ENCODE assay signal across 23 cellular contexts in genomic region chr5:156379198-156379597, GRCh38. TPM values are rescaled to one million over a fixed set of nuclear protein-coding genes. Genes with fewer than 3 reads are reported as not detected.
A peak's percentile ranks its signal among the peaks of the same experiment; 100 is the strongest.
DNase-seq lines count a peak whose midpoint lies in the region; ATAC-seq and TF ChIP-seq lines count a peak whose summit lies in the region.
"Had no signal": no experiment of that assay in that cellular context is flagged by ENCODE, and none has a peak within 500 bp of the region (broad histone marks: within the 10 kb centered on the region; RNA-seq: fewer than 3 reads in every experiment).

No MANE protein-coding gene starts in this region.

- no peaks in the 10 kb centered on the region for H4K20me1 ChIP-seq in smooth muscle cell (ENCODE audit: low read depth)
- H4K20me1 ChIP-seq: BLaER1 treated with 17β-estradiol and CSF1 and Interleukin-3, amounts not matched to agents 10 nM and 100 nM had no signal

- no peaks in the 10 kb centered on the region for H3K9me3 ChIP-seq in smooth muscle cell (replicated peaks; ENCODE audit: low read depth)
- H3K9me3 ChIP-seq: BLaER1 treated with 17β-estradiol and CSF1 and Interleukin-3, amounts not matched to agents 10 nM and 100 nM; Caco-2 had no signal

- H3K27me3 Mint-ChIP-seq in natural killer cell treated with Interleukin-12 subunit alpha and Interleukin-12 subunit beta and Interleukin-15 and Interleukin-18, amount 100 ng/mL, for 72 hours: peaks cover 16 to 24% of the 10 kb centered on the region in 2 donors

- H2AFZ ChIP-seq in smooth muscle cell (ENCODE audit: low read depth): no peak overlapping the region
- H2AFZ ChIP-seq: PC-9 had no signal

- no peak for ATAC-seq in natural killer cell treated with Interleukin-12 subunit alpha and Interleukin-12 subunit beta and Interleukin-15 and Interleukin-18, amount 100 ng/mL, for 72 hours
- no peak for ATAC-seq in GM21717 (IDR thresholded peaks at IDR 0.05; ENCODE audit: unreplicated experiment)

- H3K4me1 Mint-ChIP-seq in natural killer cell treated with Interleukin-12 subunit alpha and Interleukin-12 subunit beta and Interleukin-15 and Interleukin-18, amount 100 ng/mL, for 72 hours (ENCODE audit: low read depth in 2 of 2): no peaks in the 10 kb centered on the region
- H3K4me1 Mint-ChIP-seq: CD4-positive, alpha-beta memory T cell had no signal

- DNase-seq in DMS 273 (lab: John Stamatoyannopoulos, UW; ENCODE audit: unreplicated experiment) (peak; percentile 62), DMS 273 treated with DMSO at 0.1 percent for 48 hours (lab: John Stamatoyannopoulos, UW) (no peak), NCI-H69 (lab: John Stamatoyannopoulos, UW) (peak; percentile 16), epithelial cell of prostate (ENCODE audit: low read depth, low spot score) (no peak), smooth muscle cell (lab: John Stamatoyannopoulos, UW; ENCODE audit: unreplicated experiment) (no peak), HuH-7.5 (ENCODE audit: low spot score) (no peak)
- no peak for DNase-seq in natural killer cell treated with Interleukin-12 subunit alpha and Interleukin-12 subunit beta and Interleukin-15 and Interleukin-18, amount 100 ng/mL, for 72 hours (ENCODE audit: low spot score)
- DNase-seq: ACHN; Caco-2; CD4-positive, alpha-beta memory T cell; KBM-7; NCI-H1092; NCI-H1436; NCI-H2029; NCI-H345; NCI-H526 treated with DMSO at 0.1 percent for 48 hours; PC-9; RPMI8226; SHP77 treated with DMSO at 0.1 percent for 48 hours had no signal

- H3K4me1 ChIP-seq in smooth muscle cell (ENCODE audit: low read depth): no peaks in the 10 kb centered on the region
- H3K4me1 ChIP-seq: Caco-2 had no signal

- no peak overlapping the region for H3K27ac Mint-ChIP-seq in natural killer cell treated with Interleukin-12 subunit alpha and Interleukin-12 subunit beta and Interleukin-15 and Interleukin-18, amount 100 ng/mL, for 72 hours
- H3K27ac Mint-ChIP-seq: CD4-positive, alpha-beta memory T cell had no signal

- H3K4me2 ChIP-seq in smooth muscle cell: peak overlapping the region; percentile 55
- H3K4me2 ChIP-seq: BLaER1 treated with 17β-estradiol and CSF1 and Interleukin-3, amounts not matched to agents 10 nM and 100 nM; PC-9 had no signal

- no peaks in the 10 kb centered on the region for H3K9me3 Mint-ChIP-seq in natural killer cell treated with Interleukin-12 subunit alpha and Interleukin-12 subunit beta and Interleukin-15 and Interleukin-18, amount 100 ng/mL, for 72 hours

- 52% methylated on average over 1 of the region's 1 CpG for WGBS in smooth muscle cell (ENCODE audit: low lambda C conversion rate)

- H3K27me3 ChIP-seq in smooth muscle cell (ENCODE audit: low read depth): no peaks in the 10 kb centered on the region
- H3K27me3 ChIP-seq: BLaER1 treated with 17β-estradiol and CSF1 and Interleukin-3, amounts not matched to agents 10 nM and 100 nM had no signal

- no peaks in the 10 kb centered on the region for H3K79me2 ChIP-seq in smooth muscle cell (ENCODE audit: low read depth)

- H3K9ac ChIP-seq in smooth muscle cell (ENCODE audit: low read depth): no peak overlapping the region
- H3K9ac ChIP-seq: BLaER1 treated with 17β-estradiol and CSF1 and Interleukin-3, amounts not matched to agents 10 nM and 100 nM had no signal

- H3K27ac ChIP-seq in epithelial cell of prostate: peak overlapping the region; percentile 31
- H3K27ac ChIP-seq in smooth muscle cell (ENCODE audit: low read depth): peak overlapping the region; percentile 35
- H3K27ac ChIP-seq: 22Rv1; BLaER1 treated with 17β-estradiol and CSF1 and Interleukin-3, amounts not matched to agents 10 nM and 100 nM; PC-9; SK-N-MC had no signal

- TF ChIP-seq CTCF in smooth muscle cell (IDR thresholded peaks at IDR 0.05; ENCODE audit: borderline replicate concordance, insufficient read depth, poor library complexity, severe bottlenecking): no peak

- peaks cover 7% of the 10 kb centered on the region for H3F3A ChIP-seq in smooth muscle cell (ENCODE audit: low read depth)

- no peaks in the 10 kb centered on the region for H3K36me3 ChIP-seq in smooth muscle cell (ENCODE audit: low read depth)
- H3K36me3 ChIP-seq: BLaER1 treated with 17β-estradiol and CSF1 and Interleukin-3, amounts not matched to agents 10 nM and 100 nM had no signal

- H3K4me3 ChIP-seq in smooth muscle cell: no peak overlapping the region
- H3K4me3 ChIP-seq: BLaER1 treated with 17β-estradiol and CSF1 and Interleukin-3, amounts not matched to agents 10 nM and 100 nM; PC-9; SK-N-MC had no signal

- no peak overlapping the region for H3K4me3 Mint-ChIP-seq in natural killer cell treated with Interleukin-12 subunit alpha and Interleukin-12 subunit beta and Interleukin-15 and Interleukin-18, amount 100 ng/mL, for 72 hours
- H3K4me3 Mint-ChIP-seq: CD4-positive, alpha-beta memory T cell had no signal

- H3K36me3 Mint-ChIP-seq in natural killer cell treated with Interleukin-12 subunit alpha and Interleukin-12 subunit beta and Interleukin-15 and Interleukin-18, amount 100 ng/mL, for 72 hours: no peaks in the 10 kb centered on the region
- H3K36me3 Mint-ChIP-seq: CD4-positive, alpha-beta memory T cell had no signal

RNA-seq across cellular contexts. Expression of gene SGCD, which starts 52.2 kb away (rescaled TPM):
- total RNA-seq in smooth muscle cell: 1.6 and 2.6 TPM in 2 replicates
- 2.3 and 3.5 TPM in 2 replicates for polyA plus RNA-seq in smooth muscle cell
- total RNA-seq in natural killer cell treated with Interleukin-12 subunit alpha and Interleukin-12 subunit beta and Interleukin-15 and Interleukin-18, amount 100 ng/mL, for 72 hours: under 1 TPM in 1 of 2 donors, not detected in 1; 0.20 TPM
- total RNA-seq: CD4-positive, alpha-beta memory T cell; PC-9 had no signal
- polyA plus RNA-seq: CD4-positive, alpha-beta memory T cell had no signal

Comparison
In these comparisons a context has a peak if more than half of its experiments do, and no peak if none do; other contexts are left out.
1. DNase-seq: peak in DMS 273 (single experiment) and NCI-H69 (single experiment); none in DMS 273 treated with DMSO at 0.1 percent for 48 hours (single experiment), epithelial cell of prostate (single experiment), smooth muscle cell (single experiment), natural killer cell treated with Interleukin-12 subunit alpha and Interleukin-12 subunit beta and Interleukin-15 and Interleukin-18, amount 100 ng/mL, for 72 hours (single experiment) and HuH-7.5 (single experiment).